Comparison of ENCODE assay signal across 16 cellular contexts in the genomic region with DNA sequence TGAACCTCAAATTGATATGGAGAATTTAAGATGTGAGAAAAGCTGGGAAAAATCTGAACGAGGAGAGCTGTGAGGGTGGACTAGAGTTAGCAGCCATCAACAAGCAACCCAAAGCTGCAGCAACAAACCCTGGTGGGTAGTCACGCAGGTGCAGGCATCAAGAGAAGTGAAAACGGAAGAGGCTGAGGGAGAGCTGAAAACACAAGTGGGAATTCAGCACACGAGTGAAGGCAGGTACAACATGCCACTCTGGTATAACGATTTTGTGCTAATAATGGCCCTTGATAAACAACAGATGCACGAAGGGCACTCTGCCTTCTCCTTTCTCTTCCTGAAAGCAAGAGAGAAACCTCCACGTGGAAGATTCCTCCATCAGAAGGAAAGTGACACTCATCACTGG. TPM values are rescaled to one million over a fixed set of nuclear protein-coding genes. Genes with fewer than 3 reads are reported as not detected.
DNase-seq lines count a peak whose midpoint lies in the region; ATAC-seq and TF ChIP-seq lines count a peak whose summit lies in the region.
"Had no signal": no experiment of that assay in that cellular context is flagged by ENCODE, and none has a peak within 500 bp of the region (broad histone marks: within the 10 kb centered on the region; RNA-seq: fewer than 3 reads in every experiment).

No MANE protein-coding gene starts in this region.

- H3K36me3 ChIP-seq in mucosa of descending colon (ENCODE audit: low read depth), result no peaks in the 10 kb centered on the region
- H3K36me3 ChIP-seq: left ventricle myocardium inferior, prostate gland had no signal

- H3K27me3 Mint-ChIP-seq in activated CD8-positive, alpha-beta memory T cell treated with anti-CD3 and anti-CD28 coated beads, Interleukin-2, amount 10 ng/mL, durations not matched to agents 7 days and 5 days, result peaks cover 39% of the 10 kb centered on the region
- peaks cover 26% of the 10 kb centered on the region for H3K27me3 Mint-ChIP-seq in activated CD4-positive, alpha-beta memory T cell treated with anti-CD3 and anti-CD28 coated beads for 36 hours

- ATAC-seq in GM18861 (IDR thresholded peaks at IDR 0.05; ENCODE audit: unreplicated experiment), result peak; percentile 41
- peak; percentile 57 for ATAC-seq in GM21528 (IDR thresholded peaks at IDR 0.05; ENCODE audit: low FRiP score, unreplicated experiment)
- peak; percentile 44 for ATAC-seq in HG03139 (IDR thresholded peaks at IDR 0.05; ENCODE audit: unreplicated experiment)
- ATAC-seq in mucosa of descending colon, result peak; percentile 33
- ATAC-seq in omental fat pad (ENCODE audit: low FRiP score), result no peak
- ATAC-seq in activated CD8-positive, alpha-beta memory T cell treated with anti-CD3 and anti-CD28 coated beads, Interleukin-2, amount 10 ng/mL, durations not matched to agents 7 days and 5 days, result no peak

- no peaks in the 10 kb centered on the region for H3K9me3 Mint-ChIP-seq in activated CD8-positive, alpha-beta memory T cell treated with anti-CD3 and anti-CD28 coated beads, Interleukin-2, amount 10 ng/mL, durations not matched to agents 7 days and 5 days (ENCODE audit: low read depth)
- H3K9me3 Mint-ChIP-seq in activated CD4-positive, alpha-beta memory T cell treated with anti-CD3 and anti-CD28 coated beads for 36 hours, result no peaks in the 10 kb centered on the region

- H3K4me3 Mint-ChIP-seq in activated CD8-positive, alpha-beta memory T cell treated with anti-CD3 and anti-CD28 coated beads, Interleukin-2, amount 10 ng/mL, durations not matched to agents 7 days and 5 days, result no peak overlapping the region
- H3K4me3 Mint-ChIP-seq in activated CD4-positive, alpha-beta memory T cell treated with anti-CD3 and anti-CD28 coated beads for 36 hours, result no peak overlapping the region

- DNase-seq in mucosa of descending colon (no peak), omental fat pad (ENCODE audit: low spot score) (no peak)
- no peak for DNase-seq in activated CD8-positive, alpha-beta memory T cell treated with anti-CD3 and anti-CD28 coated beads, Interleukin-2, amount 10 ng/mL, durations not matched to agents 7 days and 5 days
- DNase-seq in activated CD4-positive, alpha-beta memory T cell treated with anti-CD3 and anti-CD28 coated beads for 36 hours, result no peak
- DNase-seq: activated CD8-positive, alpha-beta memory T cell treated with anti-CD3 and anti-CD28 coated beads, Interleukin-2, amount 50 U/mL, for 48 hours; amygdala; DMS 273 treated with DMSO at 0.1 percent for 48 hours; effector memory CD4-positive, alpha-beta T cell; left ventricle myocardium inferior; NCI-H1105 treated with DMSO at 0.1 percent for 48 hours; stimulated activated CD4-positive, alpha-beta T cell treated with anti-CD3 and anti-CD28 coated beads, Interleukin-4, amount 100 ng/mL, for 24 hours had no signal

- no peaks in the 10 kb centered on the region for H3K4me1 ChIP-seq in mucosa of descending colon (ENCODE audit: low read depth)
- H3K4me1 ChIP-seq: left ventricle myocardium inferior, prostate gland had no signal

- no peaks in the 10 kb centered on the region for H3K4me1 Mint-ChIP-seq in activated CD8-positive, alpha-beta memory T cell treated with anti-CD3 and anti-CD28 coated beads, Interleukin-2, amount 10 ng/mL, durations not matched to agents 7 days and 5 days
- no peaks in the 10 kb centered on the region for H3K4me1 Mint-ChIP-seq in activated CD4-positive, alpha-beta memory T cell treated with anti-CD3 and anti-CD28 coated beads for 36 hours (ENCODE audit: low read depth)

- CTCF ChIA-PET in activated CD8-positive, alpha-beta memory T cell treated with anti-CD3 and anti-CD28 coated beads, Interleukin-2, amount 10 ng/mL, durations not matched to agents 7 days and 5 days (lab: Charles Lee), result no interaction called here
- CTCF ChIA-PET in activated CD4-positive, alpha-beta memory T cell treated with anti-CD3 and anti-CD28 coated beads for 36 hours (lab: Charles Lee), result no interaction called here

- POLR2A ChIA-PET in activated CD4-positive, alpha-beta memory T cell treated with anti-CD3 and anti-CD28 coated beads for 36 hours (lab: Charles Lee), result no interaction called here

- intact Hi-C loops in mucosa of descending colon (cut with DNase I, micrococcal nuclease), result no loop called here
- intact Hi-C loops in activated CD4-positive, alpha-beta memory T cell treated with anti-CD3 and anti-CD28 coated beads for 36 hours (cut with micrococcal nuclease), result no loop called here

- no peak for TF ChIP-seq CTCF in mucosa of descending colon (IDR thresholded peaks at IDR 0.05)
- no peak for TF ChIP-seq CTCF in omental fat pad (IDR thresholded peaks at IDR 0.05)

- H3K36me3 Mint-ChIP-seq in activated CD8-positive, alpha-beta memory T cell treated with anti-CD3 and anti-CD28 coated beads, Interleukin-2, amount 10 ng/mL, durations not matched to agents 7 days and 5 days, result no peaks in the 10 kb centered on the region
- no peaks in the 10 kb centered on the region for H3K36me3 Mint-ChIP-seq in activated CD4-positive, alpha-beta memory T cell treated with anti-CD3 and anti-CD28 coated beads for 36 hours

- no peak overlapping the region for H3K27ac Mint-ChIP-seq in activated CD8-positive, alpha-beta memory T cell treated with anti-CD3 and anti-CD28 coated beads, Interleukin-2, amount 10 ng/mL, durations not matched to agents 7 days and 5 days
- H3K27ac Mint-ChIP-seq in activated CD4-positive, alpha-beta memory T cell treated with anti-CD3 and anti-CD28 coated beads for 36 hours, result no peak overlapping the region

- H3K9me3 ChIP-seq in mucosa of descending colon, result no peaks in the 10 kb centered on the region
- H3K9me3 ChIP-seq: left ventricle myocardium inferior, prostate gland had no signal

- H3K4me3 ChIP-seq in mucosa of descending colon, result no peak overlapping the region
- H3K4me3 ChIP-seq: left ventricle myocardium inferior, prostate gland had no signal

RNA-seq across cellular contexts. Expression of a gene that starts 11.5 kb away (rescaled TPM):
- total RNA-seq in mucosa of descending colon (not detected), omental fat pad (not detected)
- total RNA-seq in activated CD8-positive, alpha-beta memory T cell treated with anti-CD3 and anti-CD28 coated beads, Interleukin-2, amount 10 ng/mL, durations not matched to agents 7 days and 5 days, result not detected
- not detected for total RNA-seq in activated CD4-positive, alpha-beta memory T cell treated with anti-CD3 and anti-CD28 coated beads for 36 hours
- total RNA-seq: left ventricle myocardium inferior, temporal lobe had no signal

RNA-seq across cellular contexts. Expression of a gene that starts 16.2 kb away (rescaled TPM):
- total RNA-seq in mucosa of descending colon (under 1 TPM in 1 of 3 donors, not detected in 2; 0.31 TPM), omental fat pad (not detected)
- total RNA-seq in activated CD8-positive, alpha-beta memory T cell treated with anti-CD3 and anti-CD28 coated beads, Interleukin-2, amount 10 ng/mL, durations not matched to agents 7 days and 5 days, result not detected
- total RNA-seq in activated CD4-positive, alpha-beta memory T cell treated with anti-CD3 and anti-CD28 coated beads for 36 hours, result not detected
- total RNA-seq: left ventricle myocardium inferior, temporal lobe had no signal

Comparison
In these comparisons a context has a peak if more than half of its experiments do, and no peak if none do; other contexts are left out.
1. ATAC-seq: peak in GM18861 (single experiment), GM21528 (single experiment), HG03139 (single experiment) and mucosa of descending colon (single experiment); none in omental fat pad (single experiment) and activated CD8-positive, alpha-beta memory T cell treated with anti-CD3 and anti-CD28 coated beads, Interleukin-2, amount 10 ng/mL, durations not matched to agents 7 days and 5 days (single experiment).